Comparison of ENCODE assay signal across 1 cellular context in the genomic region with DNA sequence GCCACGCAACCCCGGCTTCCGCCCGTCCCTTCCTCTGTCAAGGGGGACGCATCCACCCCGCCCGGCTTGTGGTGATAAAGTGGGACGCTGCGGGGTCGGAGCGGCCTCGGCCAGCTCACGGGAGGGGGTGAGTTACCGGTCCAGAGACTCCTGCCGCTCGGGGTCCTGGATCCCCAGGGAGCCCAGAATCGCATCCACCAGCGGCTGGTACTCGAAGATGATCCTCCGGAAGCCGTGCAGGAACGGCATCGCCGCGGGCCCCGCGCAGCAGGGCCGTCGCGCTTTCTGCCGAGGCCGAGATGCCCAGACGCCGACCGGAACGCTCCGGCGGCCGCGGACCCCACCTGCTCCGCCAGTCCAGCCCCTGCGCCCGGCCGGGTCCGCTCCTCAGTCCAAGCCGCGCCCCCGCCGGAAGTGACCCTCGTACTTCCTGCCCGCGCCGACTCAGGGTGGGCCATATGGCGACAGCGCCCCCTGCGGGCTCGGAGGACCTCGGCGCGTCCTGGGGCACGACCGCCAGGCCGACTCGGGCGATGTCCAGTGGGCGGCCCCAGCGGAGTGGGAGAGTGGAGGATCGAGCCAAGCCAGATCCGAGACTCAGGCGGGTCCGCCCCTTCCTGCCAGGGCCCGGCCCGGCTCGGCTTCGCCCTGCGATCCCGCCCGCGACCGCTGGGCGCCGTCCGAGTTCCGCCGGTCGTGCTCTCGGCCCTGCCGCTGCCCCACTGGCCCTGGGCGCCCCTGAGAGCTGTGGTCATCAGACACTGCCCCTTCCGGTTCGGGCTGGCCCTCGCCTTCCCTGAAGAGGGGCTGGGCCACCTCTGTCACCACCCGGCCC.
TF ChIP-seq lines count a peak whose summit lies in the region.

Gene ASB6 (minus strand): TSS at position 401 of the 835 bp plus-strand sequence. CDS start 152 bp downstream, at position 249.

TF ChIP-seq in HEK293, 187 proteins besides CTCF, POLR2A, EP300 and RAD21 (continued from another document and continues in another):
- TF ChIP-seq INSM2 (tag by site-specific recombination; IDR thresholded peaks at IDR 0.05) (0 out of 2 replicates have a peak, but pooled peaks have one; percentile 27), ZNF248 (tag by site-specific recombination; IDR thresholded peaks at IDR 0.05) (no peak), ZNF639 (tag by site-specific recombination; IDR thresholded peaks at IDR 0.05) (peak; percentile 85), ZNF292 (tag by site-specific recombination; IDR thresholded peaks at IDR 0.05; ENCODE audit: borderline replicate concordance, low read depth) (no peak), ZNF19 (tag by site-specific recombination; IDR thresholded peaks at IDR 0.05; ENCODE audit: low read depth) (no peak), GLI2 (tag by site-specific recombination; IDR thresholded peaks at IDR 0.05; ENCODE audit: borderline replicate concordance, low read depth) (no peak), ZNF747 (tag by site-specific recombination; IDR thresholded peaks at IDR 0.05) (no peak), SP7 (tag by site-specific recombination; IDR thresholded peaks at IDR 0.05) (peak; percentile 92), ZNF701 (tag by site-specific recombination; IDR thresholded peaks at IDR 0.05) (no peak), ZSCAN4 (tag by site-specific recombination; IDR thresholded peaks at IDR 0.05) (no peak), ZNF670 (tag by site-specific recombination; IDR thresholded peaks at IDR 0.05; ENCODE audit: low read depth) (no peak), ZNF391 (tag by site-specific recombination; IDR thresholded peaks at IDR 0.05; ENCODE audit: borderline replicate concordance, low read depth) (peak; percentile 90; the same call in 1 of the 2 replicates), ZNF580 (tag by site-specific recombination; IDR thresholded peaks at IDR 0.05) (peak; percentile 75; the same call in 1 of the 2 replicates), ZNF280C (tag by site-specific recombination; IDR thresholded peaks at IDR 0.05) (no peak), ZBTB8A (tag by site-specific recombination; IDR thresholded peaks at IDR 0.05) (peak; percentile 86), ZNF501 (tag by site-specific recombination; IDR thresholded peaks at IDR 0.05) (peak; percentile 79; the same call in 1 of the 2 replicates), HOXC10 (CRISPR knock-in tag; IDR thresholded peaks at IDR 0.05) (no peak), ZNF350 (tag by site-specific recombination; IDR thresholded peaks at IDR 0.05) (no peak), HIC1 (tag by site-specific recombination; IDR thresholded peaks at IDR 0.05) (peak; percentile 82; the same call in 1 of the 2 replicates), ZNF596 (tag by site-specific recombination; IDR thresholded peaks at IDR 0.05) (no peak), ZNF610 (tag by site-specific recombination; IDR thresholded peaks at IDR 0.05; ENCODE audit: borderline replicate concordance) (0 out of 2 replicates have a peak, but pooled peaks have one; percentile 39), YY2 (tag by site-specific recombination; IDR thresholded peaks at IDR 0.05) (peak; percentile 75), ZNF121 (tag by site-specific recombination; IDR thresholded peaks at IDR 0.05) (no peak), ZBTB26 (tag by site-specific recombination; optimal IDR thresholded peaks at IDR 0.05) (peak; percentile 91), ZNF785 (tag by site-specific recombination; IDR thresholded peaks at IDR 0.05) (no peak), ZNF239 (tag by site-specific recombination; IDR thresholded peaks at IDR 0.05) (no peak), SALL2 (tag by site-specific recombination; IDR thresholded peaks at IDR 0.05; ENCODE audit: borderline replicate concordance) (no peak), PRDM1 (tag by site-specific recombination; IDR thresholded peaks at IDR 0.05) (no peak), ZNF830 (tag by site-specific recombination; IDR thresholded peaks at IDR 0.05; ENCODE audit: low read depth) (no peak), ZNF654 (tag by site-specific recombination; IDR thresholded peaks at IDR 0.05; ENCODE audit: low read depth) (peak; percentile 44), ZNF174 (tag by site-specific recombination; IDR thresholded peaks at IDR 0.05) (no peak), ZNF211 (tag by site-specific recombination; IDR thresholded peaks at IDR 0.05; ENCODE audit: low read depth) (no peak), ZNF311 (tag by site-specific recombination; IDR thresholded peaks at IDR 0.05; ENCODE audit: borderline replicate concordance) (no peak), ZNF776 (tag by site-specific recombination; IDR thresholded peaks at IDR 0.05; ENCODE audit: borderline replicate concordance) (no peak), ZNF544 (tag by site-specific recombination; IDR thresholded peaks at IDR 0.05) (no peak), ZNF571 (tag by site-specific recombination; IDR thresholded peaks at IDR 0.05) (no peak), ZNF114 (tag by site-specific recombination; IDR thresholded peaks at IDR 0.05) (no peak), ZFP37 (tag by site-specific recombination; IDR thresholded peaks at IDR 0.05) (no peak)
- TF ChIP-seq, protein P1, sequence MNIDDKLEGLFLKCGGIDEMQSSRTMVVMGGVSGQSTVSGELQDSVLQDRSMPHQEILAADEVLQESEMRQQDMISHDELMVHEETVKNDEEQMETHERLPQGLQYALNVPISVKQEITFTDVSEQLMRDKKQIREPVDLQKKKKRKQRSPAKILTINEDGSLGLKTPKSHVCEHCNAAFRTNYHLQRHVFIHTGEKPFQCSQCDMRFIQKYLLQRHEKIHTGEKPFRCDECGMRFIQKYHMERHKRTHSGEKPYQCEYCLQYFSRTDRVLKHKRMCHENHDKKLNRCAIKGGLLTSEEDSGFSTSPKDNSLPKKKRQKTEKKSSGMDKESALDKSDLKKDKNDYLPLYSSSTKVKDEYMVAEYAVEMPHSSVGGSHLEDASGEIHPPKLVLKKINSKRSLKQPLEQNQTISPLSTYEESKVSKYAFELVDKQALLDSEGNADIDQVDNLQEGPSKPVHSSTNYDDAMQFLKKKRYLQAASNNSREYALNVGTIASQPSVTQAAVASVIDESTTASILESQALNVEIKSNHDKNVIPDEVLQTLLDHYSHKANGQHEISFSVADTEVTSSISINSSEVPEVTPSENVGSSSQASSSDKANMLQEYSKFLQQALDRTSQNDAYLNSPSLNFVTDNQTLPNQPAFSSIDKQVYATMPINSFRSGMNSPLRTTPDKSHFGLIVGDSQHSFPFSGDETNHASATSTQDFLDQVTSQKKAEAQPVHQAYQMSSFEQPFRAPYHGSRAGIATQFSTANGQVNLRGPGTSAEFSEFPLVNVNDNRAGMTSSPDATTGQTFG (tag by site-specific recombination; IDR thresholded peaks at IDR 0.05; ENCODE audit: borderline replicate concordance) = no peak; the same call in 1 of the 2 replicates
- TF ChIP-seq, protein P2, sequence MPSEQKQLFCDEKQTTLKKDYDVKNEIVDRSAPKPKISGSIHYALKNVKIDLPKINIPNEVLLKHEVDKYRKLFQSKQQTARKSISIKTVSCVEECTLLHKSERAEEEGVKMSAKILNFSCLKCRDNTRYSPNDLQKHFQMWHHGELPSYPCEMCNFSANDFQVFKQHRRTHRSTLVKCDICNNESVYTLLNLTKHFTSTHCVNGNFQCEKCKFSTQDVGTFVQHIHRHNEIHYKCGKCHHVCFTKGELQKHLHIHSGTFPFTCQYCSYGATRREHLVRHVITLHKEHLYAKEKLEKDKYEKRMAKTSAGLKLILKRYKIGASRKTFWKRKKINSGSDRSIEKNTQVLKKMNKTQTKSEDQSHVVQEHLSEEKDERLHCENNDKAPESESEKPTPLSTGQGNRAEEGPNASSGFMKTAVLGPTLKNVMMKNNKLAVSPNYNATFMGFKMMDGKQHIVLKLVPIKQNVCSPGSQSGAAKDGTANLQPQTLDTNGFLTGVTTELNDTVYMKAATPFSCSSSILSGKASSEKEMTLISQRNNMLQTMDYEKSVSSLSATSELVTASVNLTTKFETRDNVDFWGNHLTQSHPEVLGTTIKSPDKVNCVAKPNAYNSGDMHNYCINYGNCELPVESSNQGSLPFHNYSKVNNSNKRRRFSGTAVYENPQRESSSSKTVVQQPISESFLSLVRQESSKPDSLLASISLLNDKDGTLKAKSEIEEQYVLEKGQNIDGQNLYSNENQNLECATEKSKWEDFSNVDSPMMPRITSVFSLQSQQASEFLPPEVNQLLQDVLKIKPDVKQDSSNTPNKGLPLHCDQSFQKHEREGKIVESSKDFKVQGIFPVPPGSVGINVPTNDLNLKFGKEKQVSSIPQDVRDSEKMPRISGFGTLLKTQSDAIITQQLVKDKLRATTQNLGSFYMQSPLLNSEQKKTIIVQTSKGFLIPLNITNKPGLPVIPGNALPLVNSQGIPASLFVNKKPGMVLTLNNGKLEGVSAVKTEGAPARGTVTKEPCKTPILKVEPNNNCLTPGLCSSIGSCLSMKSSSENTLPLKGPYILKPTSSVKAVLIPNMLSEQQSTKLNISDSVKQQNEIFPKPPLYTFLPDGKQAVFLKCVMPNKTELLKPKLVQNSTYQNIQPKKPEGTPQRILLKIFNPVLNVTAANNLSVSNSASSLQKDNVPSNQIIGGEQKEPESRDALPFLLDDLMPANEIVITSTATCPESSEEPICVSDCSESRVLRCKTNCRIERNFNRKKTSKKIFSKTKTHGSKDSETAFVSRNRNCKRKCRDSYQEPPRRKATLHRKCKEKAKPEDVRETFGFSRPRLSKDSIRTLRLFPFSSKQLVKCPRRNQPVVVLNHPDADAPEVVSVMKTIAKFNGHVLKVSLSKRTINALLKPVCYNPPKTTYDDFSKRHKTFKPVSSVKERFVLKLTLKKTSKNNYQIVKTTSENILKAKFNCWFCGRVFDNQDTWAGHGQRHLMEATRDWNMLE (tag by site-specific recombination; conservative IDR thresholded peaks at IDR 0.05; ENCODE audit: low read depth) = peak; percentile 91
